8 cellular contexts compared by ENCODE assay signal in genomic region chr17:43720311-43721060, GRCh38.
DNase-seq lines count a peak whose midpoint lies in the region; ATAC-seq and TF ChIP-seq lines count a peak whose summit lies in the region.

No MANE protein-coding gene starts in this region.

- ATAC-seq in HG03571 (IDR thresholded peaks at IDR 0.05; ENCODE audit: unreplicated experiment): no peak

- H3K4me1 ChIP-seq in HUES48 (ENCODE audit: control insufficient read depth, insufficient read depth, low read length): peaks cover 24% of the 10 kb centered on the region
- peaks cover 10% of the 10 kb centered on the region for H3K4me1 ChIP-seq in iPS-18a (ENCODE audit: control insufficient read depth, low read depth, low read length)

- H3K27ac ChIP-seq in HUES48 (ENCODE audit: low read depth, low read length): peak overlapping the region; percentile 43
- H3K27ac ChIP-seq in VCaP: peak overlapping the region; percentile 74
- H3K27ac ChIP-seq in brain microvascular endothelial cell: peak overlapping the region; percentile 6
- no peak overlapping the region for H3K27ac ChIP-seq in iPS-18a (ENCODE audit: low read length)

- H3K4me3 ChIP-seq in HUES48 (ENCODE audit: low read depth, low read length) (peak overlapping the region; percentile 76), brain microvascular endothelial cell (ENCODE audit: low read depth, low read length) (peak overlapping the region; percentile 64), iPS-18a (ENCODE audit: low read length) (peak overlapping the region; percentile 62), skeletal muscle cell (ENCODE audit: low read depth, low read length) (peak overlapping the region; percentile 55)

- DNase-seq in NCI-H524 (lab: John Stamatoyannopoulos, UW) (peak; percentile 21 to 56), NCI-H524 treated with DMSO at 0.1 percent for 48 hours (lab: John Stamatoyannopoulos, UW) (no peak), brain microvascular endothelial cell (peak; percentile 20), skeletal muscle cell (ENCODE audit: low read depth) (no peak)

- H3K9me3 ChIP-seq in HUES48 (ENCODE audit: control insufficient read depth, insufficient read depth, low read length) (no peaks in the 10 kb centered on the region), iPS-18a (ENCODE audit: control insufficient read depth, low read depth, low read length) (no peaks in the 10 kb centered on the region)

- in situ Hi-C loops in brain microvascular endothelial cell (cut with HindIII; ENCODE audit: low pct_ligation_motif_present, low sequenced_read_pairs): no loop called here

- peak overlapping the region; percentile 88 for H3K9ac ChIP-seq in HUES48 (ENCODE audit: low read depth, low read length)
- peak overlapping the region; percentile 77 for H3K9ac ChIP-seq in iPS-18a (ENCODE audit: low read length)

- no peaks in the 10 kb centered on the region for H3K36me3 ChIP-seq in HUES48 (ENCODE audit: control insufficient read depth, insufficient read depth, low read length)
- no peaks in the 10 kb centered on the region for H3K36me3 ChIP-seq in brain microvascular endothelial cell (replicated peaks)
- H3K36me3 ChIP-seq in iPS-18a (ENCODE audit: control insufficient read depth, low read depth, low read length): no peaks in the 10 kb centered on the region

- TF ChIP-seq CTCF in VCaP (conservative IDR thresholded peaks at IDR 0.05) (no peak), brain microvascular endothelial cell (IDR thresholded peaks at IDR 0.05; ENCODE audit: low read depth, low read length, missing control alignments) (no peak)

- H3K27me3 ChIP-seq in HUES48 (ENCODE audit: control insufficient read depth, insufficient read depth, low read length) (peaks cover 11% of the 10 kb centered on the region), brain microvascular endothelial cell (replicated peaks) (no peaks in the 10 kb centered on the region), iPS-18a (ENCODE audit: control insufficient read depth, insufficient read depth, low read length) (peaks cover 14% of the 10 kb centered on the region)

Comparison
In these comparisons a context has a peak if more than half of its experiments do, and no peak if none do; other contexts are left out.
1. DNase-seq: peak in NCI-H524 (2 of 2) and brain microvascular endothelial cell (single experiment); none in NCI-H524 treated with DMSO at 0.1 percent for 48 hours (single experiment) and skeletal muscle cell (single experiment).
2. Peak in every context shown above with its lines, with median percentiles within 50 percentile points of each other: H3K4me3 ChIP-seq.